ENCODE assay signal across 14 cellular contexts in the genomic region with DNA sequence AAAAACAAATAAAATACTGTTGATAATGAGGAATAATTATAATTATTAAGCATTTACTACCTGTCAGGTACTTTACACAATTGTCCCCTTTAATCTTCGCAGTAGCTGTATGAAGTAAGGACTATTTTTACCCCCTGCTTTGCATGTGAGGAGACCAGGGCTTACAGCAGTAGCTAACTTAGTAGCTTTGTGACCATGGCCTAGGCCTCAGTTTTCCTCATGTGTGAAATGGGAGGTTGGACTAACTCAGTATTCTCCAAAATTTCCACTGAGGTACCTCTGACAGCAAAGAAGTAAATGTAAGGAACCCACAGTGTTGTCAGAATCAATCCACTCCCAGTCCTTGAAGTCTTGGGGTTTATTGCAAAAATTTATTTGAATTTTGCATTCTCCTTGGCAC. TPM values are rescaled to one million over a fixed set of nuclear protein-coding genes. Genes with fewer than 3 reads are reported as not detected.
DNase-seq lines count a peak whose midpoint lies in the region; ATAC-seq and TF ChIP-seq lines count a peak whose summit lies in the region.
"Had no signal": no experiment of that assay in that cellular context is flagged by ENCODE, and none has a peak within 500 bp of the region (broad histone marks: within the 10 kb centered on the region; RNA-seq: fewer than 3 reads in every experiment).

No MANE protein-coding gene starts in this region.

- H3K27me3 ChIP-seq in PC-3 (ENCODE audit: low read length), result no peaks in the 10 kb centered on the region
- no peaks in the 10 kb centered on the region for H3K27me3 ChIP-seq in MM.1S (replicated peaks; ENCODE audit: insufficient read depth, low read length)
- H3K27me3 ChIP-seq in CD8-positive, alpha-beta memory T cell (ENCODE audit: insufficient read depth, low read length, poor library complexity, severe bottlenecking), result no peaks in the 10 kb centered on the region

- H3K36me3 ChIP-seq in HEK293 (ENCODE audit: control insufficient read depth in 2 of 2, insufficient read depth in 1 of 2, low read length in 2 of 2) (no peaks in the 10 kb centered on the region), PC-3 (ENCODE audit: low read depth, low read length) (no peaks in the 10 kb centered on the region; the same call in 1 of the 2 replicates), MM.1S (replicated peaks; ENCODE audit: insufficient read depth, low read length) (no peaks in the 10 kb centered on the region)
- H3K36me3 ChIP-seq in CD8-positive, alpha-beta memory T cell (ENCODE audit: insufficient read depth, low read length), result no peaks in the 10 kb centered on the region

- H3K4me3 ChIP-seq in HEK293 (ENCODE audit: low read depth, low read length), result no peak overlapping the region
- H3K4me3 ChIP-seq in PC-3 (ENCODE audit: low read length), result no peak overlapping the region
- no peak overlapping the region for H3K4me3 ChIP-seq in MM.1S (ENCODE audit: low read length)
- no peak overlapping the region for H3K4me3 ChIP-seq in CD8-positive, alpha-beta memory T cell (ENCODE audit: low read length)

- CTCF ChIA-PET in HEK293 (lab: Yijun Ruan, JAX) (interaction anchor here (0.6 to 11.1 kb wide), 5 partner anchors 11 to 128 kb away, joined by 3 to 471 read pairs (median 36); no protein-coding TSS in a partner anchor), PC-3 (lab: Charles Lee) (interaction anchor here (3.1 kb wide), 1 partner anchor 29 kb away, joined by 67 read pairs; no protein-coding TSS in a partner anchor)
- CTCF ChIA-PET in CD8-positive, alpha-beta memory T cell (lab: Charles Lee), result interaction anchor here (1.4 to 19.3 kb wide), 2 partner anchors 12 to 28 kb away, joined by 4 to 406 read pairs; no protein-coding TSS in a partner anchor

- DNase-seq in PC-3 (no peak), mesothelial cell of epicardium (ENCODE audit: low spot score in 2 of 2, unreplicated experiment in 2 of 2) (no peak), type B pancreatic cell (ENCODE audit: extremely low spot score, unreplicated experiment) (no peak), MM.1S (no peak), NCI-H526 (lab: John Stamatoyannopoulos, UW) (no peak)
- DNase-seq in CD8-positive, alpha-beta memory T cell, result no peak
- DNase-seq: HCEC 1CT, KBM-7, NCI-H1105, NCI-H1694 treated with DMSO at 0.1 percent for 48 hours, NCI-H446, NCI-H82, RPMI8226 had no signal

- H3K27ac Mint-ChIP-seq in mesothelial cell of epicardium, result peak overlapping the region; percentile 98
- peak overlapping the region; percentile 92 for H3K27ac Mint-ChIP-seq in type B pancreatic cell
- no peak overlapping the region for H3K27ac Mint-ChIP-seq in CD8-positive, alpha-beta memory T cell

- H2AFZ ChIP-seq in PC-3 (ENCODE audit: low read length) (no peak overlapping the region), MM.1S (ENCODE audit: low read length) (no peak overlapping the region)

- no peak overlapping the region for H3K4me3 Mint-ChIP-seq in mesothelial cell of epicardium
- no peak overlapping the region for H3K4me3 Mint-ChIP-seq in type B pancreatic cell
- H3K4me3 Mint-ChIP-seq in CD8-positive, alpha-beta memory T cell, result no peak overlapping the region

- ATAC-seq in PC-3, result no peak

- H3K9me2 ChIP-seq in PC-3 (replicated peaks; ENCODE audit: low read length), result no peaks in the 10 kb centered on the region
- H3K9me2 ChIP-seq in MM.1S (replicated peaks; ENCODE audit: insufficient read depth, low read length), result no peaks in the 10 kb centered on the region

- intact Hi-C loops in PC-3 (cut with micrococcal nuclease), result no loop called here

- H3K9me3 Mint-ChIP-seq in mesothelial cell of epicardium (no peaks in the 10 kb centered on the region), type B pancreatic cell (no peaks in the 10 kb centered on the region)
- no peaks in the 10 kb centered on the region for H3K9me3 Mint-ChIP-seq in CD8-positive, alpha-beta memory T cell

- H3K36me3 Mint-ChIP-seq in mesothelial cell of epicardium (no peaks in the 10 kb centered on the region), type B pancreatic cell (no peaks in the 10 kb centered on the region)
- H3K36me3 Mint-ChIP-seq in CD8-positive, alpha-beta memory T cell, result peaks cover 0 to 9% (median 5%) of the 10 kb centered on the region in 3 donors

- POLR2A ChIA-PET in HEK293 (lab: Yijun Ruan, JAX), result interaction anchor here (1.6 to 4.3 kb wide), 2 partner anchors 15 to 29 kb away, joined by 4 to 42 read pairs; no protein-coding TSS in a partner anchor
- POLR2A ChIA-PET in PC-3 (lab: Charles Lee; ENCODE audit: unreplicated experiment), result no interaction called here
- POLR2A ChIA-PET in CD8-positive, alpha-beta memory T cell (lab: Charles Lee), result no interaction called here

- H3K9me3 ChIP-seq in HEK293 (ENCODE audit: control insufficient read depth, insufficient read depth, low read depth, low read length) (no peaks in the 10 kb centered on the region), PC-3 (ENCODE audit: low read length) (no peaks in the 10 kb centered on the region), MM.1S (replicated peaks; ENCODE audit: insufficient read depth, low read length) (no peaks in the 10 kb centered on the region)
- H3K9me3 ChIP-seq in CD8-positive, alpha-beta memory T cell (ENCODE audit: low read length), result no peaks in the 10 kb centered on the region

- H3K79me2 ChIP-seq in PC-3 (ENCODE audit: low read length), result peaks cover 17% of the 10 kb centered on the region
- H3K79me2 ChIP-seq in MM.1S (ENCODE audit: low read length), result peaks cover 5% of the 10 kb centered on the region

- no peak overlapping the region for H3K27ac ChIP-seq in HEK293 (ENCODE audit: extremely low read depth, low read depth, low read length)
- H3K27ac ChIP-seq in PC-3 (ENCODE audit: low read length), result no peak overlapping the region
- no peak overlapping the region for H3K27ac ChIP-seq in MM.1S (ENCODE audit: low read length)
- no peak overlapping the region for H3K27ac ChIP-seq in CD8-positive, alpha-beta memory T cell (ENCODE audit: low read depth, low read length)

- no peaks in the 10 kb centered on the region for H3F3A ChIP-seq in PC-3 (ENCODE audit: low read length, unreplicated experiment)
- peaks cover 41% of the 10 kb centered on the region for H3F3A ChIP-seq in MM.1S (ENCODE audit: insufficient read depth, low read length)

- no TSS peak for BruUV-seq in PC-3 (replicated peaks; lab: Mats Ljungman, UMichigan)

- H3K4me2 ChIP-seq in PC-3 (ENCODE audit: low read length) (0 out of 2 replicates have a peak overlapping the region, but pooled peaks have one; percentile 23), MM.1S (ENCODE audit: low read depth, low read length) (no peak overlapping the region)

- no peak overlapping the region for H3K9ac ChIP-seq in PC-3 (ENCODE audit: low read length)
- no peak overlapping the region for H3K9ac ChIP-seq in MM.1S (ENCODE audit: low read length)

- H3K4me1 Mint-ChIP-seq in mesothelial cell of epicardium (peaks cover 66% of the 10 kb centered on the region), type B pancreatic cell (ENCODE audit: unreplicated experiment) (peaks cover 43% of the 10 kb centered on the region)
- peaks cover 22 to 31% (median 25%) of the 10 kb centered on the region in 3 donors for H3K4me1 Mint-ChIP-seq in CD8-positive, alpha-beta memory T cell

- H3K27me3 Mint-ChIP-seq in mesothelial cell of epicardium (ENCODE audit: low read depth) (no peaks in the 10 kb centered on the region), type B pancreatic cell (no peaks in the 10 kb centered on the region)
- H3K27me3 Mint-ChIP-seq in CD8-positive, alpha-beta memory T cell, result no peaks in the 10 kb centered on the region

- TF ChIP-seq CTCF in HEK293 (tag by site-specific recombination; IDR thresholded peaks at IDR 0.05) (no peak), PC-3 (conservative IDR thresholded peaks at IDR 0.05; ENCODE audit: low read depth, low read length) (no peak), mesothelial cell of epicardium (IDR thresholded peaks at IDR 0.05; ENCODE audit: unreplicated experiment) (no peak), type B pancreatic cell (conservative IDR thresholded peaks at IDR 0.05) (no peak), MM.1S (IDR thresholded peaks at IDR 0.05; ENCODE audit: low read length) (no peak)

- no peaks in the 10 kb centered on the region for H3K4me1 ChIP-seq in HEK293 (ENCODE audit: control insufficient read depth, insufficient read depth, low read length)
- peaks cover 62% of the 10 kb centered on the region for H3K4me1 ChIP-seq in PC-3 (ENCODE audit: insufficient read depth, low read length)
- peaks cover 32% of the 10 kb centered on the region for H3K4me1 ChIP-seq in MM.1S (ENCODE audit: low read length)
- peaks cover 15% of the 10 kb centered on the region for H3K4me1 ChIP-seq in CD8-positive, alpha-beta memory T cell (ENCODE audit: insufficient read depth, low read length)

- H4K20me1 ChIP-seq in PC-3 (ENCODE audit: low read length) (no peaks in the 10 kb centered on the region), MM.1S (ENCODE audit: insufficient read depth, low read length) (no peaks in the 10 kb centered on the region)

TF ChIP-seq in HEK293, 187 proteins besides CTCF, POLR2A, EP300 and RAD21:
- no peak for TF ChIP-seq ZNF140 (tag by site-specific recombination; IDR thresholded peaks at IDR 0.05)
- TF ChIP-seq ZNF664 (tag by site-specific recombination; IDR thresholded peaks at IDR 0.05), result peak; percentile 56

RNA-seq across cellular contexts. Expression of a gene that starts 3.8 kb away (rescaled TPM):
- 147 and 189 TPM in 2 replicates for total RNA-seq in PC-3 (2014; rRNA removed)
- 10.4 to 11.4 TPM (median 10.7 TPM) in 3 replicates for total RNA-seq in mesothelial cell of epicardium
- 7.3 and 139 TPM in 2 replicates for total RNA-seq in type B pancreatic cell (ENCODE audit: low replicate concordance)
- 10 to 100 TPM; 66.9 to 67.6 TPM for total RNA-seq in CD8-positive, alpha-beta memory T cell
- polyA plus RNA-seq in CD8-positive, alpha-beta memory T cell, result 65.0 TPM

RNA-seq across cellular contexts. Expression of a gene that starts 28.2 kb away (rescaled TPM):
- total RNA-seq in PC-3 (2014; rRNA removed) (2.6 and 6.5 TPM in 2 replicates), mesothelial cell of epicardium (88.8 to 95.9 TPM (median 95.4 TPM) in 3 replicates), type B pancreatic cell (ENCODE audit: low replicate concordance) (38.1 and 44.9 TPM in 2 replicates)
- under 1 TPM; 0.77 to 0.95 TPM for total RNA-seq in CD8-positive, alpha-beta memory T cell
- 1.8 TPM for polyA plus RNA-seq in CD8-positive, alpha-beta memory T cell

RNA-seq across cellular contexts. Expression of a gene that starts 41.7 kb away (rescaled TPM):
- total RNA-seq in PC-3 (2014; rRNA removed), result 216 and 349 TPM in 2 replicates
- 84.0 to 92.8 TPM (median 87.5 TPM) in 3 replicates for total RNA-seq in mesothelial cell of epicardium
- total RNA-seq in type B pancreatic cell (ENCODE audit: low replicate concordance), result 59.3 and 132 TPM in 2 replicates
- total RNA-seq in CD8-positive, alpha-beta memory T cell, result 10 to 100 TPM; 18.6 to 22.7 TPM
- 1.0 TPM for polyA plus RNA-seq in CD8-positive, alpha-beta memory T cell

Comparison
In these comparisons a context has a peak if more than half of its experiments do, and no peak if none do; other contexts are left out.
1. H3K27ac Mint-ChIP-seq: peak in mesothelial cell of epicardium (single experiment) and type B pancreatic cell (single experiment); none in CD8-positive, alpha-beta memory T cell (0 of 8).